8 cellular contexts compared by ENCODE assay signal in the genomic region with DNA sequence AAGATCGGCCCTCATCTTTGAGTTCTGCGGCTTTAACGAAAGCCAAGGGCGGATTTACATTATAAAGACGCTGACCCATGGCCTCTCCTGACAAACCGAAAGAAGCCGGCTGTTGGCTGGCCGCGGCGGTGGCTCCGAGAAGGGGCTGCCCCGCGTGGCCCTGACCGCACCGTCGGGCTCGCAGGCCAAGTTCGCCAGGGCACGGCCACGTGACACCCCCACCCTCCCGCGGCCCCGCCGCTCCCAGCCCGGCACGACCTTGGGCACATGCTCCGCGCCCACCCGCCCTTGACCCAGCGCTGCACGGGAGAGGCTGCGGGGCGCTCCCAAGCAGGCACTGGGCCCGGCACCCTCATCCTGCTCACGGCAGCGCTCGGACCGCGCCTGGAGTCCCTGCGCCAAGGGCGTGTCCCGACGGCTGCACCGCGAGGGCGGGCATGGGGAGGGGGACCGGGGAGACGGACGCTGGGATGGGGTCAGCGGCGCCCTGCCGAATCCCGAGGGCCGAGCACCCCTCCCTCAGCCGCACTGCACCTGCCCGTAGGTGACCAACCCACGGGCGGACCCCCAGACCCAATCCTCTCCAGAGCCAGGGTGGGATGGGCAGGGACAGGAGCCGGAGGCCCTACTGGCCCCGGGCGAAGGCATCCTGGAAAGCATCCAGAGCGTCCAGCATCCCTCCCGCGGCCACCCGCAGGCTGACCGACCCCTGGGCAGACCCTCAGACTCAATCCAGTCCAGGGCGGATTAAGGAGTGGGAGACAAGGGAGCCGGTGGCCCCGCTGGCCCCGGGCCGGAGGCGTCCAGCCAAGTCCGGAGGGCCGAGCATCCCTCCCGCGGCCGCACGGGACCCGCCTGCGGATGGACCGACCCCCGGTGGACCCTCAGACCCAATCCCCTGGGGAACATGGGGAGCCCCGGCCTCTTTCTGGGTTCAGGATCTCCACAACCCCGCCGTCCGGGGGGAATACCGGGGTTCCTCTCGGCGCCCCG. TPM values are rescaled to one million over a fixed set of nuclear protein-coding genes. Genes with fewer than 3 reads are reported as not detected.
DNase-seq lines count a peak whose midpoint lies in the region; ATAC-seq, FAIRE-seq and TF ChIP-seq lines count a peak whose summit lies in the region.

No MANE protein-coding gene starts in this region.

- H3K4me3 ChIP-seq in WI38 (ENCODE audit: low read depth, low read length) (peak overlapping the region; percentile 82), endothelial cell of umbilical vein (replicated peaks in 1 of 3; ENCODE audit: insufficient read depth in 1 of 3, low read depth in 1 of 3, low read length in 3 of 3) (peak overlapping the region; percentile 69 to 79 (median 71)), uterus (peak overlapping the region; percentile 59 to 87)

- no peaks in the 10 kb centered on the region for H4K20me1 ChIP-seq in endothelial cell of umbilical vein (replicated peaks; ENCODE audit: control insufficient read depth, extremely low read depth, insufficient read depth, low read length)

- dilution Hi-C loops in endothelial cell of umbilical vein (cut with MboI; ENCODE audit: extremely low pct_ligation_motif_present, low sequenced_read_pairs), result no loop called here

- no peaks in the 10 kb centered on the region for H3K9me1 ChIP-seq in endothelial cell of umbilical vein (replicated peaks; ENCODE audit: control insufficient read depth, extremely low read depth, insufficient read depth, low read length)

- no peak for TF ChIP-seq POLR2A in endothelial cell of umbilical vein (IDR thresholded peaks at IDR 0.05; ENCODE audit: low read depth, low read length)
- peak in 1 of 2 donors; percentile 39 for TF ChIP-seq POLR2A in uterus (IDR thresholded peaks at IDR 0.05)

- peak overlapping the region; percentile 52 for H3K9ac ChIP-seq in endothelial cell of umbilical vein (replicated peaks; ENCODE audit: extremely low read depth, insufficient read depth, low read length)

- ATAC-seq in HG03432 (IDR thresholded peaks at IDR 0.05; ENCODE audit: unreplicated experiment) (peak; percentile 17), GM18498 (IDR thresholded peaks at IDR 0.05; ENCODE audit: unreplicated experiment) (no peak)

- peak overlapping the region; percentile 84 for H3K4me2 ChIP-seq in endothelial cell of umbilical vein (ENCODE audit: insufficient read depth, low read length)

- peak overlapping the region; percentile 65 for H2AFZ ChIP-seq in endothelial cell of umbilical vein (ENCODE audit: low read depth, low read length)

- intact Hi-C loops in endothelial cell of umbilical vein (cut with micrococcal nuclease) (loop anchor here (1.0 to 2.0 kb wide), 2 partner anchors 32 to 62 kb away; partner anchors contain the start of genes IGHMBP2 and MRPL21), uterus (cut with DNase I; ENCODE audit: low total_unique reads) (no loop called here)

- CTCF ChIA-PET in endothelial cell of umbilical vein (lab: Charles Lee), result interaction anchor here (0.9 to 1.2 kb wide), 3 partner anchors 12 to 49 kb away, joined by 3 read pairs; no protein-coding TSS in a partner anchor

- no peak for TF ChIP-seq CTCF in WI38 (IDR thresholded peaks at IDR 0.05; ENCODE audit: low read depth, low read length)
- no peak for TF ChIP-seq CTCF in endothelial cell of umbilical vein (IDR thresholded peaks at IDR 0.05; ENCODE audit: extremely low read depth in 1 of 2, insufficient read depth in 1 of 2, low read depth in 1 of 2, low read length in 2 of 2)
- TF ChIP-seq CTCF in uterus (IDR thresholded peaks at IDR 0.05), result no peak

- H3K9me3 ChIP-seq in endothelial cell of umbilical vein (replicated peaks; ENCODE audit: control insufficient read depth, insufficient read depth, low read length), result no peaks in the 10 kb centered on the region
- no peaks in the 10 kb centered on the region for H3K9me3 ChIP-seq in uterus

- H3K27me3 ChIP-seq in endothelial cell of umbilical vein (ENCODE audit: control insufficient read depth in 2 of 2, insufficient read depth in 2 of 2, low read length in 2 of 2) (peaks cover 2 to 13% of the 10 kb centered on the region in 2 experiments), uterus (no peaks in the 10 kb centered on the region)

- H3K27ac ChIP-seq in endothelial cell of umbilical vein (ENCODE audit: insufficient read depth, low read depth, low read length) (peak overlapping the region; percentile 82), uterus (peak overlapping the region; percentile 86 to 96)

- POLR2A ChIA-PET in endothelial cell of umbilical vein (lab: Charles Lee), result no interaction called here

- H3K36me3 ChIP-seq in endothelial cell of umbilical vein (ENCODE audit: control insufficient read depth in 2 of 2, extremely low read depth in 1 of 2, insufficient read depth in 2 of 2, low read length in 2 of 2) (peaks cover 0 to 2% of the 10 kb centered on the region in 2 experiments), uterus (no peaks in the 10 kb centered on the region)

- peak; percentile 59 for DNase-seq in CD1c-positive myeloid dendritic cell (ENCODE audit: extremely low spot score)
- peak; percentile 51 for DNase-seq in endothelial cell of umbilical vein (ENCODE audit: low read depth, low spot score)
- DNase-seq in mucosa of gallbladder (ENCODE audit: low spot score), result peak; percentile 49
- DNase-seq in uterus, result peak; percentile 54 to 60
- no peak for DNase-seq in occipital lobe (lab: John Stamatoyannopoulos, UW)

- BruUV-seq in endothelial cell of umbilical vein (replicated peaks; lab: Mats Ljungman, UMichigan), result no TSS peak

- H3K79me2 ChIP-seq in endothelial cell of umbilical vein (ENCODE audit: control insufficient read depth, insufficient read depth, low read length), result peaks cover 8% of the 10 kb centered on the region

- FAIRE-seq in endothelial cell of umbilical vein (lab: Jason Lieb, UNC), result no peak

- H3K4me1 ChIP-seq in endothelial cell of umbilical vein (ENCODE audit: control insufficient read depth, extremely low read depth, insufficient read depth, low read length), result peaks cover 42% of the 10 kb centered on the region
- peaks cover 13 to 27% of the 10 kb centered on the region in 2 donors for H3K4me1 ChIP-seq in uterus

TF ChIP-seq in endothelial cell of umbilical vein, 7 proteins besides CTCF, POLR2A, EP300 and RAD21:
- TF ChIP-seq GATA2 (IDR thresholded peaks at IDR 0.05; ENCODE audit: insufficient read depth, insufficient read length, low read depth, low read length), result no peak
- no peak for TF ChIP-seq FOS (IDR thresholded peaks at IDR 0.05; ENCODE audit: borderline replicate concordance, insufficient read depth, low read length)
- TF ChIP-seq, protein P1, sequence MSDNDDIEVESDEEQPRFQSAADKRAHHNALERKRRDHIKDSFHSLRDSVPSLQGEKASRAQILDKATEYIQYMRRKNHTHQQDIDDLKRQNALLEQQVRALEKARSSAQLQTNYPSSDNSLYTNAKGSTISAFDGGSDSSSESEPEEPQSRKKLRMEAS (IDR thresholded peaks at IDR 0.05; ENCODE audit: insufficient read depth, insufficient read length), result peak; percentile 49
TF ChIP-seq in endothelial cell of umbilical vein: peak in this region for 1.

RNA-seq across cellular contexts. Expression of gene CPT1A, which starts 0.8 kb away (rescaled TPM):
- total RNA-seq in endothelial cell of umbilical vein (52.1 and 62.1 TPM in 2 replicates), mucosa of gallbladder (102 TPM), uterus (100 to 1,000 TPM in 2 of 4 donors, 10 to 100 TPM in 2; 27.2 to 125 (median 67.9) TPM), occipital lobe (5.5 TPM)
- polyA plus RNA-seq in endothelial cell of umbilical vein, result 20.1 and 26.3 TPM in 2 replicates
- polyA plus RNA-seq in endothelial cell of umbilical vein (2011; cell fraction: cytosol; rRNA removed), result 24.0 and 26.2 TPM in 2 replicates
- 49.1 and 56.2 TPM in 2 replicates for polyA plus RNA-seq in endothelial cell of umbilical vein (2011; cell fraction: nucleus; rRNA removed)
- polyA plus RNA-seq in endothelial cell of umbilical vein (2012), result 63.5 and 93.4 TPM in 2 replicates
- 70.4 and 92.0 TPM in 2 replicates for polyA minus RNA-seq in endothelial cell of umbilical vein
- 72.0 TPM for polyA minus RNA-seq in endothelial cell of umbilical vein (2011; cell fraction: cytosol; rRNA and poly(A)+ RNA removed)
- polyA minus RNA-seq in endothelial cell of umbilical vein (2011; cell fraction: nucleus; rRNA and poly(A)+ RNA removed), result 37.5 and 41.8 TPM in 2 replicates
